Comparison of ENCODE assay signal across 18 cellular contexts in the genomic region with DNA sequence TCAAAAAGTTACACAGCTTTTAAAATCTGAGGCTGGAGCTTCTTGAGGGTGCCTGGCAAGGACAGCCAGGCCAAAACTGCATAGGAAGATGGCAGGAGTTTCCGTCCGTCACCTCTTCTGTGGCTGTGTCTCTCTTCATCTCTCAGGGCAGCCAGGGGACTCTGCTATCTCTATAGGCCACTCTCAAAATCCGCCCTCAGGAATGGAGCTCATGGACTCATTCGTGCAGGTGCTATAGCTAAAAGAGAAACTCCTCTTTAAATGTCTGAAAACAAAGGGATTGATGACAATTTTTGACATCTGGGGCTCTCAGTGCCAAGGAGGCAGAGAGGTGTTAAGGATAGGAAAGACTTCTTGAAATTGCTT. TPM values are rescaled to one million over a fixed set of nuclear protein-coding genes. Genes with fewer than 3 reads are reported as not detected.
DNase-seq lines count a peak whose midpoint lies in the region; ATAC-seq, FAIRE-seq and TF ChIP-seq lines count a peak whose summit lies in the region.
"Had no signal": no experiment of that assay in that cellular context is flagged by ENCODE, and none has a peak within 500 bp of the region (broad histone marks: within the 10 kb centered on the region; RNA-seq: fewer than 3 reads in every experiment).

No MANE protein-coding gene starts in this region.

- no peaks in the 10 kb centered on the region for H4K20me1 ChIP-seq in keratinocyte (ENCODE audit: control insufficient read depth, extremely low read depth, insufficient read depth, low read length)
- H4K20me1 ChIP-seq: BLaER1 treated with 17β-estradiol and CSF1 and Interleukin-3, amounts not matched to agents 10 nM and 100 nM had no signal

- no peaks in the 10 kb centered on the region for H3K9me3 ChIP-seq in keratinocyte (ENCODE audit: control insufficient read depth, low read depth, low read length)
- H3K9me3 ChIP-seq in CD4-positive, alpha-beta T cell (ENCODE audit: control insufficient read depth, low read length): peaks cover 14% of the 10 kb centered on the region
- H3K9me3 ChIP-seq: Peyer's patch had no signal

- H3K27me3 Mint-ChIP-seq in natural killer cell treated with Interleukin-12 subunit alpha and Interleukin-12 subunit beta and Interleukin-15 and Interleukin-18, amount 100 ng/mL, for 72 hours: peaks cover 5 to 8% of the 10 kb centered on the region in 2 donors
- H3K27me3 Mint-ChIP-seq in natural killer cell (ENCODE audit: low read depth in 2 of 2) (peaks cover 7 to 8% of the 10 kb centered on the region in 2 donors), type B pancreatic cell (peaks cover 3% of the 10 kb centered on the region)
- no peaks in the 10 kb centered on the region for H3K27me3 Mint-ChIP-seq in activated T-helper 1 cell treated with anti-CD3 and anti-CD28 coated beads, Interleukin-12 subunit alpha, Interleukin-12 subunit beta, Interleukin-2, Interleukin-4 antibody, amounts not matched to agents 30 ng/mL and 10 ng/mL and 1 ng/mL, durations not matched to agents 14 hours and 24 hours and 36 hours (ENCODE audit: insufficient read depth)
- peaks cover 3% of the 10 kb centered on the region for H3K27me3 Mint-ChIP-seq in CD4-positive, alpha-beta T cell

- TF ChIP-seq CTCF in natural killer cell (IDR thresholded peaks at IDR 0.05): no peak
- TF ChIP-seq CTCF in keratinocyte (optimal IDR thresholded peaks at IDR 0.05 in 1 of 3, IDR thresholded peaks at IDR 0.05 in 1 of 3, conservative IDR thresholded peaks at IDR 0.05 in 1 of 3; ENCODE audit: extremely low read depth in 1 of 3, insufficient read depth in 2 of 3, low read length in 3 of 3): no peak
- no peak for TF ChIP-seq CTCF in type B pancreatic cell (conservative IDR thresholded peaks at IDR 0.05)
- no peak for TF ChIP-seq CTCF in CD4-positive, alpha-beta T cell (IDR thresholded peaks at IDR 0.05)

- intact Hi-C loops in natural killer cell (cut with micrococcal nuclease): no loop called here
- intact Hi-C loops in activated T-helper 1 cell treated with anti-CD3 and anti-CD28 coated beads, Interleukin-12 subunit alpha, Interleukin-12 subunit beta, Interleukin-2, Interleukin-4 antibody, amounts not matched to agents 30 ng/mL and 10 ng/mL and 1 ng/mL, durations not matched to agents 14 hours and 24 hours and 36 hours (cut with micrococcal nuclease): loop anchor here (1.0 kb wide), 2 partner anchors 14 to 45 kb away; no protein-coding TSS in a partner anchor
- intact Hi-C loops in CD4-positive, alpha-beta T cell (cut with DNase I, micrococcal nuclease): no loop called here

- no peaks in the 10 kb centered on the region for H3K9me1 ChIP-seq in keratinocyte (ENCODE audit: control insufficient read depth, extremely low read depth, insufficient read depth, low read length)

- peak overlapping the region; percentile 61 for H3K4me2 ChIP-seq in keratinocyte (ENCODE audit: control insufficient read depth, extremely low read depth, insufficient read depth, low read depth, low read length)
- H3K4me2 ChIP-seq: BLaER1 treated with 17β-estradiol and CSF1 and Interleukin-3, amounts not matched to agents 10 nM and 100 nM had no signal

- no peak for DNase-seq in natural killer cell treated with Interleukin-12 subunit alpha and Interleukin-12 subunit beta and Interleukin-15 and Interleukin-18, amount 100 ng/mL, for 72 hours (ENCODE audit: low spot score)
- DNase-seq in natural killer cell (no peak), keratinocyte (ENCODE audit: low read depth, low spot score) (no peak), type B pancreatic cell (ENCODE audit: extremely low spot score, unreplicated experiment) (no peak), SIG-M5 treated with dmso at 0.1 percent for 504 hours (lab: John Stamatoyannopoulos, UW; ENCODE audit: unreplicated experiment) (no peak)
- no peak for DNase-seq in activated T-helper 1 cell treated with anti-CD3 and anti-CD28 coated beads, Interleukin-12 subunit alpha, Interleukin-12 subunit beta, Interleukin-2, Interleukin-4 antibody, amounts not matched to agents 30 ng/mL and 10 ng/mL and 1 ng/mL, durations not matched to agents 14 hours and 24 hours and 36 hours (ENCODE audit: low spot score)
- DNase-seq in CD4-positive, alpha-beta T cell: no peak
- DNase-seq: activated CD4-positive, CD25-positive, alpha-beta regulatory T cell treated with anti-CD3 and anti-CD28 coated beads, Interleukin-2, amount 50 U/mL, for 72 hours; activated effector memory CD4-positive, alpha-beta T cell treated with Interleukin-2 at 50 U/mL for 16 hours; central memory CD4-positive, alpha-beta T cell; Peyer's patch; T-cell had no signal

- peak overlapping the region in 2 of 3 experiments; percentile 2 to 11 for H3K4me3 ChIP-seq in keratinocyte (ENCODE audit: control insufficient read depth in 2 of 3, extremely low read depth in 1 of 3, insufficient read depth in 2 of 3, low read depth in 1 of 3, low read length in 3 of 3)
- H3K4me3 ChIP-seq: BLaER1 treated with 17β-estradiol and CSF1 and Interleukin-3, amounts not matched to agents 10 nM and 100 nM; Peyer's patch had no signal

- no peaks in the 10 kb centered on the region for H3K36me3 Mint-ChIP-seq in natural killer cell treated with Interleukin-12 subunit alpha and Interleukin-12 subunit beta and Interleukin-15 and Interleukin-18, amount 100 ng/mL, for 72 hours
- H3K36me3 Mint-ChIP-seq in natural killer cell (no peaks in the 10 kb centered on the region), type B pancreatic cell (no peaks in the 10 kb centered on the region)
- H3K36me3 Mint-ChIP-seq in activated T-helper 1 cell treated with anti-CD3 and anti-CD28 coated beads, Interleukin-12 subunit alpha, Interleukin-12 subunit beta, Interleukin-2, Interleukin-4 antibody, amounts not matched to agents 30 ng/mL and 10 ng/mL and 1 ng/mL, durations not matched to agents 14 hours and 24 hours and 36 hours (ENCODE audit: low read depth): peaks cover 2% of the 10 kb centered on the region
- no peaks in the 10 kb centered on the region for H3K36me3 Mint-ChIP-seq in CD4-positive, alpha-beta T cell (ENCODE audit: low read depth)
- H3K36me3 Mint-ChIP-seq: T-cell had no signal

- peak overlapping the region; percentile 64 for H3K4me3 Mint-ChIP-seq in natural killer cell treated with Interleukin-12 subunit alpha and Interleukin-12 subunit beta and Interleukin-15 and Interleukin-18, amount 100 ng/mL, for 72 hours
- H3K4me3 Mint-ChIP-seq in natural killer cell (no peak overlapping the region), type B pancreatic cell (no peak overlapping the region)
- peak overlapping the region; percentile 70 for H3K4me3 Mint-ChIP-seq in activated T-helper 1 cell treated with anti-CD3 and anti-CD28 coated beads, Interleukin-12 subunit alpha, Interleukin-12 subunit beta, Interleukin-2, Interleukin-4 antibody, amounts not matched to agents 30 ng/mL and 10 ng/mL and 1 ng/mL, durations not matched to agents 14 hours and 24 hours and 36 hours
- H3K4me3 Mint-ChIP-seq in CD4-positive, alpha-beta T cell: no peak overlapping the region
- H3K4me3 Mint-ChIP-seq: T-cell had no signal

- CTCF ChIA-PET in CD4-positive, alpha-beta T cell (lab: Charles Lee): no interaction called here

- no peak for ATAC-seq in natural killer cell treated with Interleukin-12 subunit alpha and Interleukin-12 subunit beta and Interleukin-15 and Interleukin-18, amount 100 ng/mL, for 72 hours
- ATAC-seq in natural killer cell (no peak), GM19328 (IDR thresholded peaks at IDR 0.05; ENCODE audit: unreplicated experiment) (no peak)
- ATAC-seq in CD4-positive, alpha-beta T cell (ENCODE audit: poor library complexity): no peak

- peaks cover 21% of the 10 kb centered on the region for H3K4me1 ChIP-seq in keratinocyte (ENCODE audit: control insufficient read depth, extremely low read depth, insufficient read depth, low read length)
- H3K4me1 ChIP-seq: Peyer's patch had no signal

- peaks cover 0 to 14% of the 10 kb centered on the region in 2 donors for H3K4me1 Mint-ChIP-seq in natural killer cell treated with Interleukin-12 subunit alpha and Interleukin-12 subunit beta and Interleukin-15 and Interleukin-18, amount 100 ng/mL, for 72 hours (ENCODE audit: low read depth in 2 of 2)
- H3K4me1 Mint-ChIP-seq in natural killer cell (no peaks in the 10 kb centered on the region), type B pancreatic cell (ENCODE audit: unreplicated experiment) (peaks cover 23% of the 10 kb centered on the region)
- H3K4me1 Mint-ChIP-seq in activated T-helper 1 cell treated with anti-CD3 and anti-CD28 coated beads, Interleukin-12 subunit alpha, Interleukin-12 subunit beta, Interleukin-2, Interleukin-4 antibody, amounts not matched to agents 30 ng/mL and 10 ng/mL and 1 ng/mL, durations not matched to agents 14 hours and 24 hours and 36 hours (ENCODE audit: low read depth): peaks cover 30% of the 10 kb centered on the region
- H3K4me1 Mint-ChIP-seq in CD4-positive, alpha-beta T cell (ENCODE audit: low read depth): no peaks in the 10 kb centered on the region

- H3K79me2 ChIP-seq in keratinocyte (ENCODE audit: control insufficient read depth, insufficient read depth, low read length): no peaks in the 10 kb centered on the region

- no peaks in the 10 kb centered on the region for H3K9me3 Mint-ChIP-seq in natural killer cell treated with Interleukin-12 subunit alpha and Interleukin-12 subunit beta and Interleukin-15 and Interleukin-18, amount 100 ng/mL, for 72 hours
- H3K9me3 Mint-ChIP-seq in natural killer cell: peaks cover 0 to 2% of the 10 kb centered on the region in 2 donors
- peaks cover 14% of the 10 kb centered on the region for H3K9me3 Mint-ChIP-seq in activated T-helper 1 cell treated with anti-CD3 and anti-CD28 coated beads, Interleukin-12 subunit alpha, Interleukin-12 subunit beta, Interleukin-2, Interleukin-4 antibody, amounts not matched to agents 30 ng/mL and 10 ng/mL and 1 ng/mL, durations not matched to agents 14 hours and 24 hours and 36 hours
- peaks cover 4% of the 10 kb centered on the region for H3K9me3 Mint-ChIP-seq in type B pancreatic cell
- H3K9me3 Mint-ChIP-seq in CD4-positive, alpha-beta T cell: peaks cover 5% of the 10 kb centered on the region

- H3K27ac Mint-ChIP-seq in natural killer cell treated with Interleukin-12 subunit alpha and Interleukin-12 subunit beta and Interleukin-15 and Interleukin-18, amount 100 ng/mL, for 72 hours: peak overlapping the region; percentile 60 to 87
- H3K27ac Mint-ChIP-seq in natural killer cell (no peak overlapping the region), type B pancreatic cell (peak overlapping the region; percentile 83)
- H3K27ac Mint-ChIP-seq in activated T-helper 1 cell treated with anti-CD3 and anti-CD28 coated beads, Interleukin-12 subunit alpha, Interleukin-12 subunit beta, Interleukin-2, Interleukin-4 antibody, amounts not matched to agents 30 ng/mL and 10 ng/mL and 1 ng/mL, durations not matched to agents 14 hours and 24 hours and 36 hours: peak overlapping the region; percentile 95
- H3K27ac Mint-ChIP-seq in CD4-positive, alpha-beta T cell: no peak overlapping the region

- peak overlapping the region; percentile 67 for H3K27ac ChIP-seq in keratinocyte (ENCODE audit: control insufficient read depth, insufficient read depth, low read length)
- no peak overlapping the region for H3K27ac ChIP-seq in CD4-positive, alpha-beta T cell (ENCODE audit: low read depth, low read length)
- H3K27ac ChIP-seq: BLaER1 treated with 17β-estradiol and CSF1 and Interleukin-3, amounts not matched to agents 10 nM and 100 nM; Peyer's patch had no signal

- POLR2A ChIA-PET in CD4-positive, alpha-beta T cell (lab: Charles Lee): no interaction called here

- dilution Hi-C loops in keratinocyte (cut with MboI; ENCODE audit: extremely low pct_ligation_motif_present, low sequenced_read_pairs): no loop called here

- no peak for FAIRE-seq in keratinocyte (lab: Jason Lieb, UNC)
- FAIRE-seq: GM12892 had no signal

- H3K36me3 ChIP-seq in keratinocyte (ENCODE audit: control insufficient read depth in 2 of 2, extremely low read depth in 1 of 2, insufficient read depth in 2 of 2, low read length in 2 of 2): no peaks in the 10 kb centered on the region
- H3K36me3 ChIP-seq: BLaER1 treated with 17β-estradiol and CSF1 and Interleukin-3, amounts not matched to agents 10 nM and 100 nM; Peyer's patch had no signal

- H2AFZ ChIP-seq in keratinocyte (ENCODE audit: control insufficient read depth, low read length): no peak overlapping the region

- peak overlapping the region; percentile 18 for H3K9ac ChIP-seq in keratinocyte (ENCODE audit: control insufficient read depth, extremely low read depth, insufficient read depth, low read length)
- H3K9ac ChIP-seq: BLaER1 treated with 17β-estradiol and CSF1 and Interleukin-3, amounts not matched to agents 10 nM and 100 nM had no signal

- no peaks in the 10 kb centered on the region for H3K27me3 ChIP-seq in keratinocyte (ENCODE audit: control insufficient read depth, extremely low read depth, insufficient read depth, low read length)
- H3K27me3 ChIP-seq in CD4-positive, alpha-beta T cell (ENCODE audit: control insufficient read depth, insufficient read depth, low read length): no peaks in the 10 kb centered on the region
- H3K27me3 ChIP-seq: BLaER1 treated with 17β-estradiol and CSF1 and Interleukin-3, amounts not matched to agents 10 nM and 100 nM; Peyer's patch had no signal

RNA-seq across cellular contexts. Expression of gene OVAAL, which starts 27.2 kb away (rescaled TPM):
- not detected for total RNA-seq in natural killer cell treated with Interleukin-12 subunit alpha and Interleukin-12 subunit beta and Interleukin-15 and Interleukin-18, amount 100 ng/mL, for 72 hours
- total RNA-seq in natural killer cell (not detected), type B pancreatic cell (ENCODE audit: low replicate concordance) (not detected in 2 replicates)
- total RNA-seq in activated T-helper 1 cell treated with anti-CD3 and anti-CD28 coated beads, Interleukin-12 subunit alpha, Interleukin-12 subunit beta, Interleukin-2, Interleukin-4 antibody, amounts not matched to agents 30 ng/mL and 10 ng/mL and 1 ng/mL, durations not matched to agents 14 hours and 24 hours and 36 hours: not detected in 2 replicates
- not detected in 3 replicates for polyA plus RNA-seq in keratinocyte
- polyA plus RNA-seq in keratinocyte (2011; ENCODE audit: low read depth): not detected
- polyA plus RNA-seq in keratinocyte (2011; cell fraction: cytosol; rRNA removed): not detected in 2 replicates
- not detected in 2 replicates for polyA plus RNA-seq in keratinocyte (2011; cell fraction: nucleus; rRNA removed)
- polyA plus RNA-seq in keratinocyte (2012; ENCODE audit: low replicate concordance): not detected in 2 replicates
- not detected in 3 replicates for polyA minus RNA-seq in keratinocyte
- not detected for polyA minus RNA-seq in keratinocyte (2011; cell fraction: cytosol; rRNA and poly(A)+ RNA removed)
- not detected in 2 replicates for polyA minus RNA-seq in keratinocyte (2011; cell fraction: nucleus; rRNA and poly(A)+ RNA removed)
- not detected for total RNA-seq in CD4-positive, alpha-beta T cell
- total RNA-seq: glomerular endothelial cell, mesenteric fat pad, Peyer's patch, T-cell, temporal lobe had no signal

RNA-seq across cellular contexts. Expression of gene XPR1, which starts 45.8 kb away (rescaled TPM):
- 10 to 100 TPM; 18.0 to 21.2 TPM for total RNA-seq in natural killer cell treated with Interleukin-12 subunit alpha and Interleukin-12 subunit beta and Interleukin-15 and Interleukin-18, amount 100 ng/mL, for 72 hours
- 10 to 100 TPM; 14.8 to 18.2 (median 16.7) TPM for total RNA-seq in natural killer cell
- total RNA-seq in activated T-helper 1 cell treated with anti-CD3 and anti-CD28 coated beads, Interleukin-12 subunit alpha, Interleukin-12 subunit beta, Interleukin-2, Interleukin-4 antibody, amounts not matched to agents 30 ng/mL and 10 ng/mL and 1 ng/mL, durations not matched to agents 14 hours and 24 hours and 36 hours: 21.1 and 21.2 TPM in 2 replicates
- 22.7 to 40.0 TPM (median 31.1 TPM) in 3 replicates for polyA plus RNA-seq in keratinocyte
- 7.3 TPM for polyA plus RNA-seq in keratinocyte (2011; ENCODE audit: low read depth)
- polyA plus RNA-seq in keratinocyte (2011; cell fraction: cytosol; rRNA removed): 17.2 and 30.4 TPM in 2 replicates
- polyA plus RNA-seq in keratinocyte (2011; cell fraction: nucleus; rRNA removed): 34.2 TPM in 2 replicates
- polyA plus RNA-seq in keratinocyte (2012; ENCODE audit: low replicate concordance): 7.3 and 23.0 TPM in 2 replicates
- polyA minus RNA-seq in keratinocyte: 45.4 to 72.1 TPM (median 49.4 TPM) in 3 replicates
- 40.1 TPM for polyA minus RNA-seq in keratinocyte (2011; cell fraction: cytosol; rRNA and poly(A)+ RNA removed)
- polyA minus RNA-seq in keratinocyte (2011; cell fraction: nucleus; rRNA and poly(A)+ RNA removed): 38.6 and 86.7 TPM in 2 replicates
- total RNA-seq in type B pancreatic cell (ENCODE audit: low replicate concordance): 37.1 and 48.5 TPM in 2 replicates
- 10 to 100 TPM; 13.7 TPM for total RNA-seq in CD4-positive, alpha-beta T cell

Comparison
In these comparisons a context has a peak if more than half of its experiments do, and no peak if none do; other contexts are left out.
1. H3K27ac Mint-ChIP-seq: peak in natural killer cell treated with Interleukin-12 subunit alpha and Interleukin-12 subunit beta and Interleukin-15 and Interleukin-18, amount 100 ng/mL, for 72 hours (2 of 2), activated T-helper 1 cell treated with anti-CD3 and anti-CD28 coated beads, Interleukin-12 subunit alpha, Interleukin-12 subunit beta, Interleukin-2, Interleukin-4 antibody, amounts not matched to agents 30 ng/mL and 10 ng/mL and 1 ng/mL, durations not matched to agents 14 hours and 24 hours and 36 hours (single experiment) and type B pancreatic cell (single experiment); none in natural killer cell (0 of 2) and CD4-positive, alpha-beta T cell (single experiment).
2. H3K4me3 Mint-ChIP-seq: peak in natural killer cell treated with Interleukin-12 subunit alpha and Interleukin-12 subunit beta and Interleukin-15 and Interleukin-18, amount 100 ng/mL, for 72 hours (single experiment) and activated T-helper 1 cell treated with anti-CD3 and anti-CD28 coated beads, Interleukin-12 subunit alpha, Interleukin-12 subunit beta, Interleukin-2, Interleukin-4 antibody, amounts not matched to agents 30 ng/mL and 10 ng/mL and 1 ng/mL, durations not matched to agents 14 hours and 24 hours and 36 hours (single experiment); none in natural killer cell (single experiment), type B pancreatic cell (single experiment) and CD4-positive, alpha-beta T cell (single experiment).